ENCODE assay signal across 26 cellular contexts in genomic region chr5:167694562-167694961, GRCh38.
"Had no signal": no experiment of that assay in that cellular context is flagged by ENCODE, and none has a peak within 500 bp of the region (broad histone marks: within the 10 kb centered on the region; RNA-seq: fewer than 3 reads in every experiment).

No MANE protein-coding gene starts in this region.

- H3K4me1 ChIP-seq: ascending aorta, gastroesophageal sphincter, right lobe of liver had no signal

- DNase-seq: activated CD4-positive, alpha-beta T cell treated with anti-CD3 and anti-CD28 coated beads for 48 hours; activated CD4-positive, alpha-beta T cell treated with anti-CD3 and anti-CD28 coated beads, Interleukin-2, amount 50 U/mL, for 48 hours; activated CD8-positive, alpha-beta memory T cell treated with anti-CD3 and anti-CD28 coated beads for 24 hours; activated gamma-delta T cell; activated naive CD4-positive, alpha-beta T cell treated with anti-CD3 and anti-CD28 coated beads, Interleukin-2, amount 10 ng/mL, durations not matched to agents 7 days and 5 days; activated naive CD8-positive, alpha-beta T cell treated with anti-CD3 and anti-CD28 coated beads, Interleukin-2, amount 10 ng/mL, durations not matched to agents 7 days and 5 days; brain microvascular endothelial cell; dorsolateral prefrontal cortex; effector memory CD4-positive, alpha-beta T cell; left colon; natural killer cell; posterior cingulate gyrus; right lobe of liver; stimulated activated CD4-positive, alpha-beta T cell treated with anti-CD3 and anti-CD28 coated beads, Interleukin-12 subunit alpha, Interleukin-12 subunit beta, amount 100 ng/mL, for 4 hours; stimulated activated CD4-positive, alpha-beta T cell treated with anti-CD3 and anti-CD28 coated beads, Interleukin-4, amount 100 ng/mL, for 24 hours; T-helper 9 cell; trophoblast cell had no signal

- H3K4me2 ChIP-seq: hepatocyte had no signal

- H3K36me3 ChIP-seq: ascending aorta, brain microvascular endothelial cell, gastroesophageal sphincter, right lobe of liver, thoracic aorta had no signal

- H3K27me3 ChIP-seq: ascending aorta, brain microvascular endothelial cell, gastroesophageal sphincter, right lobe of liver had no signal

- H3K4me3 ChIP-seq: ascending aorta, coronary artery, dorsolateral prefrontal cortex, gastroesophageal sphincter, hepatocyte, right lobe of liver, skin epidermis, thoracic aorta had no signal

- H2AFZ ChIP-seq: hepatocyte had no signal

- H3K27ac ChIP-seq: ascending aorta, brain microvascular endothelial cell, coronary artery, dorsolateral prefrontal cortex, gastroesophageal sphincter, hepatocyte, right lobe of liver, skin epidermis, thoracic aorta, VCaP had no signal

- ATAC-seq: activated CD4-positive, CD25-positive, alpha-beta regulatory T cell treated with anti-CD3 and anti-CD28 coated beads, Interleukin-2, amount 50 U/mL, for 24 hours; gastroesophageal sphincter; left colon; natural killer cell; right lobe of liver; stimulated activated effector memory CD8-positive, alpha-beta T cell treated with anti-CD3 and anti-CD28 coated beads, Interleukin-12 subunit alpha, Interleukin-12 subunit beta, amount 100 ng/mL, for 72 hours had no signal

- H3K9me3 ChIP-seq: ascending aorta, gastroesophageal sphincter, right lobe of liver, thoracic aorta had no signal
